1 cellular context compared by ENCODE assay signal in genomic region chr1:177181631-177182291, GRCh38.
TF ChIP-seq lines count a peak whose summit lies in the region.

No MANE protein-coding gene starts in this region.

TF ChIP-seq in K562, 482 proteins besides CTCF, POLR2A, EP300 and RAD21 (continued from another document and continues in another):
- TF ChIP-seq AFF1 (IDR thresholded peaks at IDR 0.05; ENCODE audit: low read depth in 1 of 2, partially characterized antibody in 2 of 2) (no peak), TRIM25 (IDR thresholded peaks at IDR 0.05; ENCODE audit: borderline replicate concordance) (no peak), HEY1 (CRISPR knock-in tag; IDR thresholded peaks at IDR 0.05; ENCODE audit: borderline replicate concordance) (no peak), ZBTB17 (CRISPR knock-in tag; IDR thresholded peaks at IDR 0.05) (0 out of 2 replicates have a peak, but pooled peaks have one; percentile 16), ZBTB40 (IDR thresholded peaks at IDR 0.05) (no peak), ZBTB40 (CRISPR knock-in tag; IDR thresholded peaks at IDR 0.05) (no peak), MCM5 (IDR thresholded peaks at IDR 0.05; ENCODE audit: low read depth) (no peak), SRSF9 (IDR thresholded peaks at IDR 0.05; ENCODE audit: borderline replicate concordance, low read depth, low read length) (no peak), CCAR2 (IDR thresholded peaks at IDR 0.05; ENCODE audit: low read depth, low read length) (no peak), SMC3 (conservative IDR thresholded peaks at IDR 0.05; ENCODE audit: insufficient read depth, low read depth, low read length) (0 out of 2 replicates have a peak, but pooled peaks have one; percentile 6), NFIX (CRISPR knock-in tag; IDR thresholded peaks at IDR 0.05; ENCODE audit: low read depth) (no peak), E2F6 (IDR thresholded peaks at IDR 0.05; ENCODE audit: borderline replicate concordance in 1 of 2, extremely low read depth in 1 of 2, insufficient read depth in 1 of 2, insufficient read length in 1 of 2, low read depth in 1 of 2, low read length in 1 of 2, poor library complexity in 1 of 2, severe bottlenecking in 1 of 2) (no peak), CHCHD3 (CRISPR knock-in tag; IDR thresholded peaks at IDR 0.05) (no peak), ZNF589 (CRISPR knock-in tag; IDR thresholded peaks at IDR 0.05; ENCODE audit: low read depth) (no peak), NRF1 (conservative IDR thresholded peaks at IDR 0.05 in 1 of 2, IDR thresholded peaks at IDR 0.05 in 1 of 2) (peak; percentile 74 to 79), ZNF507 (tag; conservative IDR thresholded peaks at IDR 0.05) (no peak), NKRF (IDR thresholded peaks at IDR 0.05; ENCODE audit: borderline replicate concordance) (no peak), HCFC1 (IDR thresholded peaks at IDR 0.05; ENCODE audit: low read depth, low read length) (no peak), KLF10 (CRISPR knock-in tag; IDR thresholded peaks at IDR 0.05) (no peak), PHTF2 (CRISPR knock-in tag; IDR thresholded peaks at IDR 0.05) (no peak), MTF1 (CRISPR knock-in tag; IDR thresholded peaks at IDR 0.05; ENCODE audit: borderline replicate concordance) (no peak), CBFA2T3 (IDR thresholded peaks at IDR 0.05) (peak; percentile 38; the same call in 1 of the 2 replicates), PHF21A (IDR thresholded peaks at IDR 0.05; ENCODE audit: borderline replicate concordance, low read depth) (no peak), ZEB2 (IDR thresholded peaks at IDR 0.05) (no peak), L3MBTL2 (IDR thresholded peaks at IDR 0.05) (no peak), U2AF1 (optimal IDR thresholded peaks at IDR 0.05; ENCODE audit: low read depth, low read length) (no peak), SMARCA4 (IDR thresholded peaks at IDR 0.05) (no peak), ZNF280A (IDR thresholded peaks at IDR 0.05; ENCODE audit: low read depth, partially characterized antibody) (no peak), CTBP1 (IDR thresholded peaks at IDR 0.05; ENCODE audit: borderline replicate concordance) (0 out of 2 replicates have a peak, but pooled peaks have one; percentile 35), USF2 (CRISPR knock-in tag; IDR thresholded peaks at IDR 0.05) (no peak), RUNX1 (IDR thresholded peaks at IDR 0.05; ENCODE audit: low read depth) (no peak), MNT (conservative IDR thresholded peaks at IDR 0.05) (0 out of 4 replicates have a peak, but pooled peaks of 1 of the 2 experiments have one; percentile 29), RB1 (IDR thresholded peaks at IDR 0.05; ENCODE audit: low read depth) (no peak), STAT5A (IDR thresholded peaks at IDR 0.05; ENCODE audit: borderline replicate concordance, low read length) (no peak)
